18 cellular contexts compared by ENCODE assay signal in the genomic region with DNA sequence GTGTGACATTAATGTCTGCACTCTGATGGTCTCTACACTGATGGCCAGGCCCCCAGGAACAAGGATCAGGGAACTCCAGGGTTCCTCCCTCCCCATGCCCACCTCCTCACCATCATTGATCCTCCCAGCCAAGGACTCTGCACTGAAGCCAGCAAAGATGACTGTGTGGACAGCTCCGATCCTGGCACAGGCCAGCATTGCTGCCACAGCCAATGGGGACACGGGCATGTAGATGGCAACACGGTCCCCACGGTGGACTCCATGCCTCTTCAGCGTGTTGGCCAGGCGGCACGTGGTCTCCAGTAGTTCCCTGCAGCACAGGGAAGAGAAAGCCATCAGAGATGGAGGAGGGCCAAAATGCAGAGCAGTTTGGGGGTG. TPM values are rescaled to one million over a fixed set of nuclear protein-coding genes. Genes with fewer than 3 reads are reported as not detected.
"Had no signal": no experiment of that assay in that cellular context is flagged by ENCODE, and none has a peak within 500 bp of the region (broad histone marks: within the 10 kb centered on the region; RNA-seq: fewer than 3 reads in every experiment).

No MANE protein-coding gene starts in this region.

- H3K4me2 ChIP-seq: smooth muscle cell had no signal

- H3K4me3 ChIP-seq: adrenal gland, coronary artery, lung, smooth muscle cell, vagina had no signal

- H3K9me3 Mint-ChIP-seq: activated naive CD4-positive, alpha-beta T cell treated with anti-CD3 and anti-CD28 coated beads, Interleukin-2, amount 50 U/mL, for 24 hours; natural killer cell; stimulated activated effector memory CD8-positive, alpha-beta T cell treated with anti-CD3 and anti-CD28 coated beads, Interleukin-12 subunit alpha, Interleukin-12 subunit beta, amount 100 ng/mL, for 72 hours had no signal

- DNase-seq: activated CD4-positive, alpha-beta T cell treated with anti-CD3 and anti-CD28 coated beads, Interleukin-2, amount 50 U/mL, for 48 hours; activated gamma-delta T cell; adrenal gland; effector CD4-positive, alpha-beta T cell; kidney glomerular epithelial cell; natural killer cell; stimulated activated CD4-positive, alpha-beta T cell treated with anti-CD3 and anti-CD28 coated beads, Interleukin-4, amount 100 ng/mL, for 24 hours; T-helper 2 cell had no signal

- FAIRE-seq: frontal cortex had no signal

- H3K9me3 ChIP-seq: adrenal gland, vagina had no signal

- H3K27me3 ChIP-seq: adrenal gland, vagina had no signal

- H3K4me3 Mint-ChIP-seq: activated naive CD4-positive, alpha-beta T cell treated with anti-CD3 and anti-CD28 coated beads, Interleukin-2, amount 50 U/mL, for 24 hours; natural killer cell; stimulated activated effector memory CD8-positive, alpha-beta T cell treated with anti-CD3 and anti-CD28 coated beads, Interleukin-12 subunit alpha, Interleukin-12 subunit beta, amount 100 ng/mL, for 72 hours had no signal

- H3K27ac Mint-ChIP-seq: activated naive CD4-positive, alpha-beta T cell treated with anti-CD3 and anti-CD28 coated beads, Interleukin-2, amount 50 U/mL, for 24 hours; stimulated activated effector memory CD8-positive, alpha-beta T cell treated with anti-CD3 and anti-CD28 coated beads, Interleukin-12 subunit alpha, Interleukin-12 subunit beta, amount 100 ng/mL, for 72 hours had no signal

- H3K36me3 Mint-ChIP-seq: natural killer cell had no signal

- H3K9ac ChIP-seq: parathyroid adenoma had no signal

- H3K27ac ChIP-seq: adrenal gland, parathyroid adenoma, vagina had no signal

- H3K27me3 Mint-ChIP-seq: activated naive CD4-positive, alpha-beta T cell treated with anti-CD3 and anti-CD28 coated beads, Interleukin-2, amount 50 U/mL, for 24 hours had no signal

- H3K36me3 ChIP-seq: adrenal gland, vagina had no signal

- H2AFZ ChIP-seq: parathyroid adenoma had no signal

RNA-seq across cellular contexts. Expression of gene VSX1, which starts 51.3 kb away (rescaled TPM):
- total RNA-seq: frontal cortex, lung, natural killer cell, sciatic nerve, smooth muscle cell, vagina had no signal
- polyA plus RNA-seq: esophagus, lung, smooth muscle cell had no signal
